ENCODE assay signal across 9 cellular contexts in genomic region chr15:89776274-89777072, GRCh38. TPM values are rescaled to one million over a fixed set of nuclear protein-coding genes. Genes with fewer than 3 reads are reported as not detected.
A peak's percentile ranks its signal among the peaks of the same experiment; 100 is the strongest.
DNase-seq lines count a peak whose midpoint lies in the region; ATAC-seq and TF ChIP-seq lines count a peak whose summit lies in the region.
"Had no signal": no experiment of that assay in that cellular context is flagged by ENCODE, and none has a peak within 500 bp of the region (broad histone marks: within the 10 kb centered on the region; RNA-seq: fewer than 3 reads in every experiment).

A gene with protein sequence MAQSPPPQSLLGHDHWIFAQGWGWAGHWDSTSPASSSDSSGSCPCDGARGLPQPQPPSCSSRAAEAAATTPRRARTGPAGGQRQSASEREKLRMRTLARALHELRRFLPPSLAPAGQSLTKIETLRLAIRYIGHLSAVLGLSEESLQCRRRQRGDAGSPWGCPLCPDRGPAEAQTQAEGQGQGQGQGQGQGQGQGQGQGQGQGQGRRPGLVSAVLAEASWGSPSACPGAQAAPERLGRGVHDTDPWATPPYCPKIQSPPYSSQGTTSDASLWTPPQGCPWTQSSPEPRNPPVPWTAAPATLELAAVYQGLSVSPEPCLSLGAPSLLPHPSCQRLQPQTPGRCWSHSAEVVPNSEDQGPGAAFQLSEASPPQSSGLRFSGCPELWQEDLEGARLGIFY (plus strand): TSS chr15:89776332. CDS start chr15:89776358, 26 bp downstream.

- peaks cover 38% of the 10 kb centered on the region for H3K27me3 Mint-ChIP-seq in CD4-positive, CD25-positive, alpha-beta regulatory T cell
- H3K27me3 Mint-ChIP-seq in dendritic cell treated with granulocyte-macrophage colony-stimulating factor and Interleukin-4, amounts not matched to agents 40 ng/mL and 50 ng/mL, for 4 days, result peaks cover 25% of the 10 kb centered on the region

- H3K9me3 ChIP-seq in CD4-positive, CD25-positive, alpha-beta regulatory T cell (ENCODE audit: control insufficient read depth in 2 of 2, low read length in 2 of 2), result no peaks in the 10 kb centered on the region
- H3K9me3 ChIP-seq in liver (ENCODE audit: control insufficient read depth in 4 of 4, low read length in 3 of 4) (no peaks in the 10 kb centered on the region), WERI-Rb-1 (ENCODE audit: severe bottlenecking) (no peaks in the 10 kb centered on the region)

- ATAC-seq in CD4-positive, CD25-positive, alpha-beta regulatory T cell (ENCODE audit: low read depth in 2 of 2), result peak; percentile 30 to 34
- ATAC-seq in GM21529 (IDR thresholded peaks at IDR 0.05; ENCODE audit: unreplicated experiment), result peak; percentile 60

- H3K4me3 Mint-ChIP-seq in CD4-positive, CD25-positive, alpha-beta regulatory T cell, result peak within 1 kb of the TSS in 3 of 4 donors; percentile 46 to 54 (median 52)
- H3K4me3 Mint-ChIP-seq in dendritic cell treated with granulocyte-macrophage colony-stimulating factor and Interleukin-4, amounts not matched to agents 40 ng/mL and 50 ng/mL, for 4 days, result peak within 1 kb of the TSS; percentile 69

- peaks cover 0 to 6% (median 4%) of the 10 kb centered on the region in 4 donors for H3K4me1 Mint-ChIP-seq in CD4-positive, CD25-positive, alpha-beta regulatory T cell
- peaks cover 26% of the 10 kb centered on the region for H3K4me1 Mint-ChIP-seq in dendritic cell treated with granulocyte-macrophage colony-stimulating factor and Interleukin-4, amounts not matched to agents 40 ng/mL and 50 ng/mL, for 4 days (ENCODE audit: low read depth)

- intact Hi-C loops in dendritic cell treated with granulocyte-macrophage colony-stimulating factor and Interleukin-4, amounts not matched to agents 40 ng/mL and 50 ng/mL, for 4 days (cut with micrococcal nuclease), result no loop called here

- TF ChIP-seq CTCF in liver (IDR thresholded peaks at IDR 0.05; ENCODE audit: low read depth, low read length, missing input control) (peak; percentile 25), WERI-Rb-1 (IDR thresholded peaks at IDR 0.05; ENCODE audit: low read depth, low read length) (no peak)

- H3K9me3 Mint-ChIP-seq in CD4-positive, CD25-positive, alpha-beta regulatory T cell, result peaks cover 0 to 1% (median 0%) of the 10 kb centered on the region in 7 donors
- H3K9me3 Mint-ChIP-seq in dendritic cell treated with granulocyte-macrophage colony-stimulating factor and Interleukin-4, amounts not matched to agents 40 ng/mL and 50 ng/mL, for 4 days, result no peaks in the 10 kb centered on the region

- DNase-seq in CD4-positive, CD25-positive, alpha-beta regulatory T cell, result peak; percentile 16 to 44 (median 20)
- DNase-seq in NCI-H1930 (lab: John Stamatoyannopoulos, UW), result peak; percentile 42 to 73
- DNase-seq in activated CD4-positive, alpha-beta T cell treated with anti-CD3 and anti-CD28 coated beads for 48 hours, result peak; percentile 61
- DNase-seq in stimulated activated CD4-positive, alpha-beta T cell treated with anti-CD3 and anti-CD28 coated beads, Interleukin-1b, Interleukin-23, amount 100 ng/mL, for 48 hours, result peak; percentile 41
- DNase-seq in WERI-Rb-1, result no peak

- TF ChIP-seq RAD21 in liver (IDR thresholded peaks at IDR 0.05), result peak in 1 of 2 donors; percentile 63

- H3K27me3 ChIP-seq in CD4-positive, CD25-positive, alpha-beta regulatory T cell (ENCODE audit: control insufficient read depth, insufficient read depth, low read length), result no peaks in the 10 kb centered on the region
- no peaks in the 10 kb centered on the region for H3K27me3 ChIP-seq in liver (ENCODE audit: control insufficient read depth in 4 of 4, insufficient read depth in 4 of 4, low read length in 3 of 4)
- no peaks in the 10 kb centered on the region for H3K27me3 ChIP-seq in WERI-Rb-1 (ENCODE audit: insufficient read depth, low read depth, severe bottlenecking)

- H3K9ac ChIP-seq in liver (ENCODE audit: low read depth in 1 of 2, low read length in 2 of 2), result no peak within 1 kb of the TSS

- no peaks in the 10 kb centered on the region for H3K36me3 Mint-ChIP-seq in CD4-positive, CD25-positive, alpha-beta regulatory T cell
- H3K36me3 Mint-ChIP-seq in dendritic cell treated with granulocyte-macrophage colony-stimulating factor and Interleukin-4, amounts not matched to agents 40 ng/mL and 50 ng/mL, for 4 days (ENCODE audit: low read depth), result no peaks in the 10 kb centered on the region

- no peak within 1 kb of the TSS for H3K27ac Mint-ChIP-seq in CD4-positive, CD25-positive, alpha-beta regulatory T cell
- H3K27ac Mint-ChIP-seq in dendritic cell treated with granulocyte-macrophage colony-stimulating factor and Interleukin-4, amounts not matched to agents 40 ng/mL and 50 ng/mL, for 4 days, result peak within 1 kb of the TSS; percentile 70

- H3K4me3 ChIP-seq in CD4-positive, CD25-positive, alpha-beta regulatory T cell (ENCODE audit: low read depth, low read length), result no peak within 1 kb of the TSS
- peak within 1 kb of the TSS in 2 of 3 donors; percentile 34 to 44 for H3K4me3 ChIP-seq in liver (ENCODE audit: low read depth in 1 of 3, low read length in 3 of 3)
- H3K4me3 ChIP-seq in WERI-Rb-1 (ENCODE audit: low read depth, low read length), result no peak within 1 kb of the TSS

- H3K4me1 ChIP-seq in CD4-positive, CD25-positive, alpha-beta regulatory T cell (ENCODE audit: control insufficient read depth, insufficient read depth, low read length, poor library complexity, severe bottlenecking), result peaks cover 13% of the 10 kb centered on the region
- H3K4me1 ChIP-seq in liver (ENCODE audit: control insufficient read depth in 4 of 4, insufficient read depth in 4 of 4, low read length in 3 of 4), result peaks cover 6 to 25% (median 18%) of the 10 kb centered on the region in 4 donors

- H3K36me3 ChIP-seq in CD4-positive, CD25-positive, alpha-beta regulatory T cell (ENCODE audit: control insufficient read depth, insufficient read depth, low read length), result no peaks in the 10 kb centered on the region
- no peaks in the 10 kb centered on the region for H3K36me3 ChIP-seq in liver (ENCODE audit: control insufficient read depth in 4 of 4, insufficient read depth in 3 of 4, low read depth in 1 of 4, low read length in 3 of 4)
- H3K36me3 ChIP-seq in WERI-Rb-1, result no peaks in the 10 kb centered on the region

- WGBS in liver, result 10% methylated on average over 82 of the region's 82 CpGs

- no peak within 1 kb of the TSS for H3K27ac ChIP-seq in CD4-positive, CD25-positive, alpha-beta regulatory T cell (ENCODE audit: insufficient read depth, low read length, poor library complexity, severe bottlenecking)
- H3K27ac ChIP-seq in liver (ENCODE audit: low read depth in 1 of 2, low read length in 2 of 2) (no peak within 1 kb of the TSS), WERI-Rb-1 (no peak within 1 kb of the TSS)

TF ChIP-seq in liver, 16 proteins besides CTCF, POLR2A, EP300 and RAD21:
- TF ChIP-seq JUND (IDR thresholded peaks at IDR 0.05) (no peak), GABPA (IDR thresholded peaks at IDR 0.05 in 1 of 2, conservative IDR thresholded peaks at IDR 0.05 in 1 of 2) (no peak), SP1 (IDR thresholded peaks at IDR 0.05) (no peak), FOXA1 (IDR thresholded peaks at IDR 0.05) (no peak), ZBTB33 (IDR thresholded peaks at IDR 0.05) (no peak), TAF1 (conservative IDR thresholded peaks at IDR 0.05) (no peak), HNF4G (IDR thresholded peaks at IDR 0.05) (no peak), RXRA (IDR thresholded peaks at IDR 0.05) (no peak), MAX (IDR thresholded peaks at IDR 0.05) (no peak), EGR1 (IDR thresholded peaks at IDR 0.05; ENCODE audit: low read depth in 2 of 2) (no peak), FOXA2 (IDR thresholded peaks at IDR 0.05) (no peak), YY1 (IDR thresholded peaks at IDR 0.05) (no peak), HNF4A (conservative IDR thresholded peaks at IDR 0.05) (no peak)
- TF ChIP-seq, protein P1, sequence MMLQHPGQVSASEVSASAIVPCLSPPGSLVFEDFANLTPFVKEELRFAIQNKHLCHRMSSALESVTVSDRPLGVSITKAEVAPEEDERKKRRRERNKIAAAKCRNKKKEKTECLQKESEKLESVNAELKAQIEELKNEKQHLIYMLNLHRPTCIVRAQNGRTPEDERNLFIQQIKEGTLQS (IDR thresholded peaks at IDR 0.05), result no peak
TF ChIP-seq in liver: peak in this region for 0.

RNA-seq across cellular contexts. Expression of the gene that starts here (rescaled TPM):
- total RNA-seq in CD4-positive, CD25-positive, alpha-beta regulatory T cell, result not detected
- not detected for polyA plus RNA-seq in CD4-positive, CD25-positive, alpha-beta regulatory T cell
- not detected for total RNA-seq in liver
- under 1 TPM in 1 of 2 donors, not detected in 1; 0.03 TPM for polyA plus RNA-seq in liver
- total RNA-seq: HT1080 had no signal

Comparison
In these comparisons a context has a peak if more than half of its experiments do, and no peak if none do; other contexts are left out.
1. Peak in DNase-seq and ATAC-seq in CD4-positive, CD25-positive, alpha-beta regulatory T cell; RNA of the gene not detected or under 1 TPM.
2. H3K4me3 ChIP-seq: peak in liver (2 of 3); none in CD4-positive, CD25-positive, alpha-beta regulatory T cell (single experiment) and WERI-Rb-1 (single experiment).